ENCODE assay signal across 13 cellular contexts in genomic region chr3:58588030-58588614, GRCh38. TPM values are rescaled to one million over a fixed set of nuclear protein-coding genes. Genes with fewer than 3 reads are reported as not detected.
DNase-seq lines count a peak whose midpoint lies in the region; ATAC-seq, FAIRE-seq and TF ChIP-seq lines count a peak whose summit lies in the region.
"Had no signal": no experiment of that assay in that cellular context is flagged by ENCODE, and none has a peak within 500 bp of the region (broad histone marks: within the 10 kb centered on the region; RNA-seq: fewer than 3 reads in every experiment).

No MANE protein-coding gene starts in this region.

- FAIRE-seq in bronchial epithelial cell (lab: Jason Lieb, UNC): peak; percentile 77

- DNase-seq in ELR (ENCODE audit: low read depth) (peak; percentile 39), KBM-7 (peak; percentile 38), bronchial epithelial cell (ENCODE audit: low read depth) (no peak), mesendoderm (peak; percentile 76), putamen (ENCODE audit: low spot score) (no peak), upper lobe of left lung (no peak)
- DNase-seq: activated CD4-positive, alpha-beta T cell treated with anti-CD3 and anti-CD28 coated beads for 1 hour; activated gamma-delta T cell; head of caudate nucleus; NCI-H446 treated with DMSO at 0.1 percent for 48 hours; spleen had no signal

- H3K27ac ChIP-seq in mesendoderm (ENCODE audit: low read depth, low read length) (no peak overlapping the region), upper lobe of left lung (no peak overlapping the region)
- H3K27ac ChIP-seq: spleen had no signal

- H3K4me1 ChIP-seq in mesendoderm (ENCODE audit: control insufficient read depth, low read depth, low read length): no peaks in the 10 kb centered on the region
- H3K4me1 ChIP-seq in upper lobe of left lung: peaks cover 19 to 21% (median 19%) of the 10 kb centered on the region in 4 donors

- H3K4me3 ChIP-seq in bronchial epithelial cell (ENCODE audit: low read depth, low read length): no peak overlapping the region
- H3K4me3 ChIP-seq in mesendoderm (ENCODE audit: low read length): no peak overlapping the region
- H3K4me3 ChIP-seq in upper lobe of left lung: no peak overlapping the region
- H3K4me3 ChIP-seq: spleen had no signal

- WGBS in mesendoderm (ENCODE audit: extremely low coverage, insufficient coverage, low lambda C conversion rate): no CpG with 5 or more reads among the region's 3 CpGs
- 36 to 58% methylated on average over 2 to 3 of the region's 3 CpGs for WGBS in upper lobe of left lung, 2 donors

- no peak for TF ChIP-seq POLR2A in upper lobe of left lung (IDR thresholded peaks at IDR 0.05)

- H3K4me2 ChIP-seq in mesendoderm (ENCODE audit: low read length): no peak overlapping the region

- H3K36me3 ChIP-seq in bronchial epithelial cell (ENCODE audit: control insufficient read depth, insufficient read depth, low read length): no peaks in the 10 kb centered on the region
- no peaks in the 10 kb centered on the region for H3K36me3 ChIP-seq in mesendoderm (ENCODE audit: control insufficient read depth, insufficient read depth, low read length)
- H3K36me3 ChIP-seq in upper lobe of left lung: no peaks in the 10 kb centered on the region
- H3K36me3 ChIP-seq: spleen had no signal

- no peak overlapping the region for H2AK5ac ChIP-seq in mesendoderm (ENCODE audit: low read length)

- no peak overlapping the region for H3K9ac ChIP-seq in mesendoderm (ENCODE audit: low read length)

- no peak overlapping the region for H2BK15ac ChIP-seq in mesendoderm (replicated peaks; ENCODE audit: low read depth)

- TF ChIP-seq CTCF in bronchial epithelial cell (IDR thresholded peaks at IDR 0.05; ENCODE audit: insufficient read depth, low read length, severe bottlenecking) (no peak), upper lobe of left lung (IDR thresholded peaks at IDR 0.05) (no peak)

- ATAC-seq in HG03571 (IDR thresholded peaks at IDR 0.05; ENCODE audit: unreplicated experiment) (no peak), upper lobe of left lung (ENCODE audit: low FRiP score in 2 of 2) (no peak), HG02884 (IDR thresholded peaks at IDR 0.05; ENCODE audit: unreplicated experiment) (no peak)

- no peak overlapping the region for H3K23ac ChIP-seq in mesendoderm (ENCODE audit: low read length)

- TF ChIP-seq EP300 in upper lobe of left lung (IDR thresholded peaks at IDR 0.05): no peak

- H3K18ac ChIP-seq in mesendoderm (ENCODE audit: low read length): no peak overlapping the region

- H4K5ac ChIP-seq in mesendoderm (ENCODE audit: low read length): no peak overlapping the region

- no peaks in the 10 kb centered on the region for H3K9me3 ChIP-seq in upper lobe of left lung
- H3K9me3 ChIP-seq: spleen had no signal

- no peak overlapping the region for H3K4ac ChIP-seq in mesendoderm (ENCODE audit: low read depth, low read length)

- H2BK120ac ChIP-seq in mesendoderm (ENCODE audit: low read depth, low read length): no peak overlapping the region

- H2BK5ac ChIP-seq in mesendoderm (ENCODE audit: low read length): no peak overlapping the region

- no peak overlapping the region for H4K8ac ChIP-seq in mesendoderm (ENCODE audit: low read depth, low read length)

- in situ Hi-C loops in KBM-7 (cut with MboI; ENCODE audit: low pct_unique_long_range_greater_than_20kb, low sequenced_read_pairs): no loop called here

- no peak overlapping the region for H3K56ac ChIP-seq in mesendoderm (ENCODE audit: low read length)

- H3K27me3 ChIP-seq in bronchial epithelial cell (ENCODE audit: control insufficient read depth, insufficient read depth, low read length): peaks cover 20% of the 10 kb centered on the region
- peaks cover 19% of the 10 kb centered on the region for H3K27me3 ChIP-seq in mesendoderm (ENCODE audit: insufficient read depth, low read length, poor library complexity)
- peaks cover 0 to 11% (median 6%) of the 10 kb centered on the region in 4 donors for H3K27me3 ChIP-seq in upper lobe of left lung

- H3K79me2 ChIP-seq in mesendoderm (ENCODE audit: control insufficient read depth, insufficient read depth, low read length): no peaks in the 10 kb centered on the region

- no peaks in the 10 kb centered on the region for H3K79me1 ChIP-seq in mesendoderm (ENCODE audit: low read length)

RNA-seq across cellular contexts. Expression of gene FAM107A, which starts 10.9 kb away (rescaled TPM):
- total RNA-seq in bronchial epithelial cell (not detected in 2 replicates), upper lobe of left lung (100 to 1,000 TPM in 2 of 6 donors, 10 to 100 TPM in 4; 19.9 to 200 (median 81.1) TPM)
- polyA plus RNA-seq in mesendoderm (2013, experiment 1 of 2): 0.63 TPM
- polyA plus RNA-seq in mesendoderm (2013, experiment 2 of 2): 0.76 TPM

RNA-seq across cellular contexts. Expression of gene ACOX2, which starts 51.1 kb away (rescaled TPM):
- total RNA-seq in bronchial epithelial cell (0.26 TPM in 1 of 2 replicates, not detected in the other), upper lobe of left lung (10 to 100 TPM in 4 of 6 donors, 1 to 10 TPM in 2; 5.2 to 32.5 (median 15.8) TPM)
- polyA plus RNA-seq in mesendoderm (2013, experiment 1 of 2): 7.6 TPM
- 8.1 TPM for polyA plus RNA-seq in mesendoderm (2013, experiment 2 of 2)

Comparison
In these comparisons a context has a peak if more than half of its experiments do, and no peak if none do; other contexts are left out.
1. DNase-seq: peak in ELR (single experiment), KBM-7 (single experiment) and mesendoderm (single experiment); none in bronchial epithelial cell (single experiment), putamen (single experiment) and upper lobe of left lung (0 of 2).
2. RNA of gene FAM107A, which starts 10.9 kb away (total RNA-seq): 19.9 to 200 TPM in upper lobe of left lung; not detected in bronchial epithelial cell; every median in the first group is over 10 times any median in the second.